1 cellular context compared by ENCODE assay signal in genomic region chr17:82230627-82231311, GRCh38.
A peak's percentile ranks its signal among the peaks of the same experiment; 100 is the strongest.
TF ChIP-seq lines count a peak whose summit lies in the region.

No MANE protein-coding gene starts in this region.

TF ChIP-seq in HepG2, 621 proteins besides CTCF, POLR2A, EP300 and RAD21 (continued from another document and continues in another):
- TF ChIP-seq KLF9 (CRISPR knock-in tag; IDR thresholded peaks at IDR 0.05; ENCODE audit: low read depth) (peak; percentile 97; the same call in 1 of the 2 replicates), POLR2G (IDR thresholded peaks at IDR 0.05; ENCODE audit: low read depth, low read length) (peak; percentile 33), KDM4B (CRISPR knock-in tag; IDR thresholded peaks at IDR 0.05) (no peak), MTF1 (CRISPR knock-in tag; IDR thresholded peaks at IDR 0.05) (peak; percentile 87), ZNF550 (CRISPR knock-in tag; IDR thresholded peaks at IDR 0.05; ENCODE audit: borderline replicate concordance) (0 out of 2 replicates have a peak, but pooled peaks have one; percentile 21), SNAPC2 (CRISPR knock-in tag; IDR thresholded peaks at IDR 0.05) (peak; percentile 99), ZNF276 (CRISPR knock-in tag; IDR thresholded peaks at IDR 0.05; ENCODE audit: low read depth) (peak; percentile 90), ZNF382 (CRISPR knock-in tag; IDR thresholded peaks at IDR 0.05; ENCODE audit: borderline replicate concordance) (no peak; the same call in 1 of the 2 replicates), REL (CRISPR knock-in tag; conservative IDR thresholded peaks at IDR 0.05) (peak; percentile 93; the same call in 1 of the 2 replicates), ZFP36L2 (CRISPR knock-in tag; IDR thresholded peaks at IDR 0.05) (peak; percentile 79; the same call in 1 of the 2 replicates), ZHX2 (IDR thresholded peaks at IDR 0.05; ENCODE audit: low read depth) (peak; percentile 30; the same call in 1 of the 2 replicates), ZHX2 (CRISPR knock-in tag; IDR thresholded peaks at IDR 0.05; ENCODE audit: borderline replicate concordance) (peak; percentile 98), SMARCC2 (IDR thresholded peaks at IDR 0.05) (no peak), FLYWCH1 (CRISPR knock-in tag; IDR thresholded peaks at IDR 0.05) (no peak), ZXDC (CRISPR knock-in tag; IDR thresholded peaks at IDR 0.05) (peak; percentile 95), CCAR2 (optimal IDR thresholded peaks at IDR 0.05; ENCODE audit: low read depth, low read length) (no peak), RARA (CRISPR knock-in tag; IDR thresholded peaks at IDR 0.05) (peak; percentile 86), ZNF772 (CRISPR knock-in tag; IDR thresholded peaks at IDR 0.05) (peak; percentile 98), HOXA9 (CRISPR knock-in tag; IDR thresholded peaks at IDR 0.05; ENCODE audit: borderline replicate concordance) (peak; percentile 82; the same call in 1 of the 2 replicates), KLF11 (CRISPR knock-in tag; IDR thresholded peaks at IDR 0.05) (no peak), USF2 (IDR thresholded peaks at IDR 0.05; ENCODE audit: low read depth, low read length) (no peak), USF2 (CRISPR knock-in tag; IDR thresholded peaks at IDR 0.05; ENCODE audit: borderline replicate concordance) (0 out of 2 replicates have a peak, but pooled peaks have one; percentile 36), SCMH1 (CRISPR knock-in tag; IDR thresholded peaks at IDR 0.05; ENCODE audit: borderline replicate concordance) (no peak)
- TF ChIP-seq, protein P1, sequence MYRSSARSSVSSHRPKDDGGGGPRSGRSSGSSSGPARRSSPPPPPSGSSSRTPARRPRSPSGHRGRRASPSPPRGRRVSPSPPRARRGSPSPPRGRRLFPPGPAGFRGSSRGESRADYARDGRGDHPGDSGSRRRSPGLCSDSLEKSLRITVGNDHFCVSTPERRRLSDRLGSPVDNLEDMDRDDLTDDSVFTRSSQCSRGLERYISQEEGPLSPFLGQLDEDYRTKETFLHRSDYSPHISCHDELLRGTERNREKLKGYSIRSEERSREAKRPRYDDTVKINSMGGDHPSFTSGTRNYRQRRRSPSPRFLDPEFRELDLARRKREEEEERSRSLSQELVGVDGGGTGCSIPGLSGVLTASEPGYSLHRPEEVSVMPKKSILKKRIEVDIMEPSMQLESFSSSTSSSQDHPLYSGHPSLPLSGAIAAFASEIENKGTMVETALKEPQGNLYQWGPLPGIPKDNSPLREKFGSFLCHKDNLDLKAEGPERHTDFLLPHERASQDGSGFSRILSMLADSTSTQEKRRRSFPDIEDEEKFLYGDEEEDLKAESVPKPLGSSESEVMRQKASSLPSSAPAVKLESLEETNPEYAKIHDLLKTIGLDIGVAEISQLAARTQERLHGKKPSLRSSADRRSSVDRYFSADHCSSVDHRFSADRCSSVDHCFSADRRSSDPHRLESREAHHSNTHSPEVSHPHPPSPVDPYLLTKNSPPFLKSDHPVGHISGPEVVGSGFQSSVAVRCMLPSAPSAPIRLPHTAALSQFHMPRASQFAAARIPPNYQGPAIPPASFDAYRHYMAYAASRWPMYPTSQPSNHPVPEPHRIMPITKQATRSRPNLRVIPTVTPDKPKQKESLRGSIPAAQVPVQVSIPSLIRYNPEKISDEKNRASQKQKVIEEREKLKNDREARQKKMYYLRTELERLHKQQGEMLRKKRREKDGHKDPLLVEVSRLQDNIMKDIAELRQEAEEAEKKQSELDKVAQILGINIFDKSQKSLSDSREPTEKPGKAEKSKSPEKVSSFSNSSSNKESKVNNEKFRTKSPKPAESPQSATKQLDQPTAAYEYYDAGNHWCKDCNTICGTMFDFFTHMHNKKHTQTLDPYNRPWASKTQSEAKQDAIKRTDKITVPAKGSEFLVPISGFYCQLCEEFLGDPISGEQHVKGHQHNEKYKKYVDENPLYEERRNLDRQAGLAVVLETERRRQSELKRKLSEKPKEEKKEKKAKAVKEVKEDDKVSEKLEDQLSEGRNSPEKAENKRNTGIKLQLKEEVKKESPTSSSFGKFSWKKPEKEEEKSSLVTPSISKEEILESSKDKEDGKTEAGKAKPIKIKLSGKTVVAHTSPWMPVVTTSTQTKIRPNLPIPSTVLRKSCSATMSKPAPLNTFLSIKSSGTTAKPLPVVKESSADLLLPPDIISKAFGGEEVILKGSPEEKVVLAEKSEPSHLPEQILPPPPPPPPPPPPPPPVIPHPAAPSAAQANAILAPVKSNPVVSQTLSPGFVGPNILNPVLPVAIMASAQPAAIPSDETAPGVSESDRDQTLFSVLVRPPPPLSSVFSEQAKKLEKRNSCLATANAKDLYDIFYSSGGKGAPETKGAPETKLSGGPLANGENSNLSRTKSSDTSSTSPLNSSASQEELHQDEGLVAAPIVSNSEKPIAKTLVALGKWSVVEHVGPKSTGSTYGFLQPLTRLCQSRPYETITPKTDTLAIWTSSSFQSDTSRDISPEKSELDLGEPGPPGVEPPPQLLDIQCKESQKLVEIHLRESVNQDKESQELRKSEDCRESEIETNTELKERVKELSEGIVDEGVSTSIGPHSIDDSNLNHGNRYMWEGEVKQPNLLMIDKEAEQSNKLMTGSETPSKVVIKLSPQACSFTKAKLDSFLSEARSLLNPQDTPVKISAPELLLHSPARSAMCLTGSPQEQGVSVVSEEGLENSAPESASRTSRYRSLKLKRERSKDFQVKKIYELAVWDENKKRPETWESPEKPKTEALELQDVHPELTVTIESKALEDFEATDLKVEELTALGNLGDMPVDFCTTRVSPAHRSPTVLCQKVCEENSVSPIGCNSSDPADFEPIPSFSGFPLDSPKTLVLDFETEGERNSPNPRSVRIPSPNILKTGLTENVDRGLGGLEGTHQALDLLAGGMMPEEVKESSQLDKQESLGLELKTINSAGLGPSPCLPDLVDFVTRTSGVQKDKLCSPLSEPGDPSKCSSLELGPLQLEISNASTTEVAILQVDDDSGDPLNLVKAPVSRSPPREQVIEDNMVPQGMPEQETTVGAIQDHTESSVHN (CRISPR knock-in tag; IDR thresholded peaks at IDR 0.05): peak; percentile 97
- TF ChIP-seq, protein P2, sequence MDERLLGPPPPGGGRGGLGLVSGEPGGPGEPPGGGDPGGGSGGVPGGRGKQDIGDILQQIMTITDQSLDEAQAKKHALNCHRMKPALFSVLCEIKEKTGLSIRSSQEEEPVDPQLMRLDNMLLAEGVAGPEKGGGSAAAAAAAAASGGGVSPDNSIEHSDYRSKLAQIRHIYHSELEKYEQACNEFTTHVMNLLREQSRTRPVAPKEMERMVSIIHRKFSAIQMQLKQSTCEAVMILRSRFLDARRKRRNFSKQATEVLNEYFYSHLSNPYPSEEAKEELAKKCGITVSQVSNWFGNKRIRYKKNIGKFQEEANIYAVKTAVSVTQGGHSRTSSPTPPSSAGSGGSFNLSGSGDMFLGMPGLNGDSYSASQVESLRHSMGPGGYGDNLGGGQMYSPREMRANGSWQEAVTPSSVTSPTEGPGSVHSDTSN (CRISPR knock-in tag; IDR thresholded peaks at IDR 0.05): no peak
- TF ChIP-seq, protein P3, sequence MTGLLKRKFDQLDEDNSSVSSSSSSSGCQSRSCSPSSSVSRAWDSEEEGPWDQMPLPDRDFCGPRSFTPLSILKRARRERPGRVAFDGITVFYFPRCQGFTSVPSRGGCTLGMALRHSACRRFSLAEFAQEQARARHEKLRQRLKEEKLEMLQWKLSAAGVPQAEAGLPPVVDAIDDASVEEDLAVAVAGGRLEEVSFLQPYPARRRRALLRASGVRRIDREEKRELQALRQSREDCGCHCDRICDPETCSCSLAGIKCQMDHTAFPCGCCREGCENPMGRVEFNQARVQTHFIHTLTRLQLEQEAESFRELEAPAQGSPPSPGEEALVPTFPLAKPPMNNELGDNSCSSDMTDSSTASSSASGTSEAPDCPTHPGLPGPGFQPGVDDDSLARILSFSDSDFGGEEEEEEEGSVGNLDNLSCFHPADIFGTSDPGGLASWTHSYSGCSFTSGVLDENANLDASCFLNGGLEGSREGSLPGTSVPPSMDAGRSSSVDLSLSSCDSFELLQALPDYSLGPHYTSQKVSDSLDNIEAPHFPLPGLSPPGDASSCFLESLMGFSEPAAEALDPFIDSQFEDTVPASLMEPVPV (CRISPR knock-in tag; IDR thresholded peaks at IDR 0.05): peak; percentile 95
- TF ChIP-seq, protein P4, sequence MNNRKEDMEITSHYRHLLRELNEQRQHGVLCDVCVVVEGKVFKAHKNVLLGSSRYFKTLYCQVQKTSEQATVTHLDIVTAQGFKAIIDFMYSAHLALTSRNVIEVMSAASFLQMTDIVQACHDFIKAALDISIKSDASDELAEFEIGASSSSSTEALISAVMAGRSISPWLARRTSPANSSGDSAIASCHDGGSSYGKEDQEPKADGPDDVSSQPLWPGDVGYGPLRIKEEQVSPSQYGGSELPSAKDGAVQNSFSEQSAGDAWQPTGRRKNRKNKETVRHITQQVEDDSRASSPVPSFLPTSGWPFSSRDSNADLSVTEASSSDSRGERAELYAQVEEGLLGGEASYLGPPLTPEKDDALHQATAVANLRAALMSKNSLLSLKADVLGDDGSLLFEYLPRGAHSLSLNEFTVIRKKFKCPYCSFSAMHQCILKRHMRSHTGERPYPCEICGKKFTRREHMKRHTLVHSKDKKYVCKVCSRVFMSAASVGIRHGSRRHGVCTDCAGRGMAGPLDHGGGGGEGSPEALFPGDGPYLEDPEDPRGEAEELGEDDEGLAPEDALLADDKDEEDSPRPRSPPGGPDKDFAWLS (CRISPR knock-in tag; IDR thresholded peaks at IDR 0.05; ENCODE audit: borderline replicate concordance): peak; percentile 42; the same call in 1 of the 2 replicates
